Comparison of ENCODE assay signal across 23 cellular contexts in the genomic region with DNA sequence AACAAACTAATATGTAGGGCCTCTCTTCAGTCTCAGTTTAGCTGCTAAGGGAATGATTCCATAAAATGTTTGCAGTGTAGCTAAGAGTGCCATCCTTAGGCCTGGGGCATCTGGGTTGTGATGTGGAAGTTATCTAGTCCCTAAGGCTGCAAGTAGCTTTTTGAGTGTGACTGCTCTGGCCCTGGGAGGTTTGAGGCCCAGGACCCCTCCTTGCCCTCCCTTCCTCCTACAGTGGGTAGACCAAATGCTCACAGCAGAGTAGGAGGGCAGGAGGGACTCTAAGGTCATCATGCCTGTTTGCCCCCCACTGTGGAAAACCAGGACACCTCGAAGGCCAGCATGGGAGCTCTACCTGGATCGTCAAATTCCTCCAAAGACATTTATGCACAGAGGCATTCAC.
DNase-seq lines count a peak whose midpoint lies in the region; ATAC-seq lines count a peak whose summit lies in the region.
"Had no signal": no experiment of that assay in that cellular context is flagged by ENCODE, and none has a peak within 500 bp of the region (broad histone marks: within the 10 kb centered on the region; RNA-seq: fewer than 3 reads in every experiment).

No MANE protein-coding gene starts in this region.

- DNase-seq in cardiac septum (ENCODE audit: low spot score) = peak; percentile 39
- DNase-seq in left ventricle myocardium superior = no peak
- peak; percentile 62 for DNase-seq in mesenteric fat pad (ENCODE audit: low spot score)
- DNase-seq in sciatic nerve (ENCODE audit: low spot score) = peak; percentile 9
- no peak for DNase-seq in inferior parietal cortex (ENCODE audit: extremely low spot score)
- DNase-seq: 8988T; ACHN; BE2C; C1 segment of cervical spinal cord; CD4-positive, alpha-beta memory T cell; CD4-positive, CD25-positive, alpha-beta regulatory T cell; CD8-positive, alpha-beta memory T cell; COR-L47; DMS 273 treated with DMSO at 0.1 percent for 48 hours; DMS153; DMS53; DMS79; DND-41; EL; GDM1 had no signal

- ATAC-seq in left ventricle myocardium superior = no peak
- no peak for ATAC-seq in sciatic nerve
- no peak for ATAC-seq in GM18861 (IDR thresholded peaks at IDR 0.05; ENCODE audit: unreplicated experiment)
- ATAC-seq in HG03469 (IDR thresholded peaks at IDR 0.05; ENCODE audit: unreplicated experiment) = no peak
- ATAC-seq: GM12878 had no signal

- intact Hi-C loops in cardiac septum (cut with DNase I) = no loop called here
- intact Hi-C loops in left ventricle myocardium superior (cut with micrococcal nuclease) = no loop called here
- intact Hi-C loops in sciatic nerve (cut with DNase I) = no loop called here

Comparison
In these comparisons a context has a peak if more than half of its experiments do, and no peak if none do; other contexts are left out.
1. DNase-seq: peak in cardiac septum (single experiment), mesenteric fat pad (single experiment) and sciatic nerve (single experiment); none in left ventricle myocardium superior (single experiment) and inferior parietal cortex (single experiment).